1 cellular context compared by ENCODE assay signal in genomic region chr10:955127-955819, GRCh38.
TF ChIP-seq lines count a peak whose summit lies in the region.

No MANE protein-coding gene starts in this region.

TF ChIP-seq in GM12878, 131 proteins besides CTCF, POLR2A, EP300 and RAD21:
- no peak for TF ChIP-seq CREB1 (IDR thresholded peaks at IDR 0.05; ENCODE audit: low read depth)
- no peak for TF ChIP-seq FOXK2 (IDR thresholded peaks at IDR 0.05)
- TF ChIP-seq PAX5 (IDR thresholded peaks at IDR 0.05; ENCODE audit: borderline replicate concordance, low read depth, low read length) = no peak
- TF ChIP-seq HSF1 (IDR thresholded peaks at IDR 0.05; ENCODE audit: low read depth, low read length) = no peak
- no peak for TF ChIP-seq SP1 (IDR thresholded peaks at IDR 0.05; ENCODE audit: low read depth, low read length)
- no peak for TF ChIP-seq NR2F1 (conservative IDR thresholded peaks at IDR 0.05)
- no peak for TF ChIP-seq SIN3A (IDR thresholded peaks at IDR 0.05; ENCODE audit: low read depth, low read length)
- no peak for TF ChIP-seq SKIL (IDR thresholded peaks at IDR 0.05; ENCODE audit: low read depth, poor library complexity, severe bottlenecking)
- no peak for TF ChIP-seq IRF4 (IDR thresholded peaks at IDR 0.05; ENCODE audit: low read depth, low read length)
- no peak for TF ChIP-seq TCF7 (IDR thresholded peaks at IDR 0.05; ENCODE audit: borderline replicate concordance)
- TF ChIP-seq CHD4 (IDR thresholded peaks at IDR 0.05) = no peak
- TF ChIP-seq CHD2 (IDR thresholded peaks at IDR 0.05; ENCODE audit: borderline replicate concordance, low read depth, low read length) = no peak
- TF ChIP-seq POU2F2 (IDR thresholded peaks at IDR 0.05; ENCODE audit: borderline replicate concordance, low read depth, low read length) = no peak
- TF ChIP-seq ZNF274 (IDR thresholded peaks at IDR 0.05; ENCODE audit: insufficient read depth, insufficient read length) = no peak
- TF ChIP-seq BCL3 (IDR thresholded peaks at IDR 0.05; ENCODE audit: borderline replicate concordance, insufficient read depth, low read depth, low read length, poor library complexity, severe bottlenecking) = no peak
- no peak for TF ChIP-seq MEF2A (IDR thresholded peaks at IDR 0.05; ENCODE audit: insufficient read depth, low read depth, low read length)
